2 cellular contexts compared by ENCODE assay signal in genomic region chr2:216075510-216076485, GRCh38.
A peak's percentile ranks its signal among the peaks of the same experiment; 100 is the strongest.
TF ChIP-seq lines count a peak whose summit lies in the region.

No MANE protein-coding gene starts in this region.

TF ChIP-seq in endothelial cell of umbilical vein, 7 proteins besides CTCF, POLR2A, EP300 and RAD21:
- no peak for TF ChIP-seq JUN (IDR thresholded peaks at IDR 0.05; ENCODE audit: borderline replicate concordance, insufficient read depth, insufficient read length, low read depth)
- no peak for TF ChIP-seq FOS (IDR thresholded peaks at IDR 0.05; ENCODE audit: borderline replicate concordance, insufficient read depth, low read length)
- TF ChIP-seq MYC (IDR thresholded peaks at IDR 0.05; ENCODE audit: low read depth, low read length): no peak
- TF ChIP-seq GATA2 (IDR thresholded peaks at IDR 0.05; ENCODE audit: insufficient read depth, insufficient read length, low read depth, low read length): no peak

TF ChIP-seq in neural cell, 6 proteins besides CTCF, POLR2A, EP300 and RAD21:
- no peak for TF ChIP-seq EZH2 (IDR thresholded peaks at IDR 0.05; ENCODE audit: borderline replicate concordance, insufficient read depth, low read length, poor library complexity, severe bottlenecking)
- peak; percentile 44 for TF ChIP-seq MXI1 (conservative IDR thresholded peaks at IDR 0.05; ENCODE audit: poor library complexity, severe bottlenecking)
- TF ChIP-seq POLR2AphosphoS5 (IDR thresholded peaks at IDR 0.05): no peak
TF ChIP-seq in neural cell: peak in this region for 1.
